ENCODE assay signal across 1 cellular context in genomic region chr4:185710487-185710995, GRCh38.
TF ChIP-seq lines count a peak whose summit lies in the region.

No MANE protein-coding gene starts in this region.

TF ChIP-seq in HepG2, 621 proteins besides CTCF, POLR2A, EP300 and RAD21 (continued from another document):
- TF ChIP-seq, protein P1, sequence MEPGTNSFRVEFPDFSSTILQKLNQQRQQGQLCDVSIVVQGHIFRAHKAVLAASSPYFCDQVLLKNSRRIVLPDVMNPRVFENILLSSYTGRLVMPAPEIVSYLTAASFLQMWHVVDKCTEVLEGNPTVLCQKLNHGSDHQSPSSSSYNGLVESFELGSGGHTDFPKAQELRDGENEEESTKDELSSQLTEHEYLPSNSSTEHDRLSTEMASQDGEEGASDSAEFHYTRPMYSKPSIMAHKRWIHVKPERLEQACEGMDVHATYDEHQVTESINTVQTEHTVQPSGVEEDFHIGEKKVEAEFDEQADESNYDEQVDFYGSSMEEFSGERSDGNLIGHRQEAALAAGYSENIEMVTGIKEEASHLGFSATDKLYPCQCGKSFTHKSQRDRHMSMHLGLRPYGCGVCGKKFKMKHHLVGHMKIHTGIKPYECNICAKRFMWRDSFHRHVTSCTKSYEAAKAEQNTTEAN (CRISPR knock-in tag; conservative IDR thresholded peaks at IDR 0.05), result no peak
- TF ChIP-seq HDAC2 (CRISPR knock-in tag; IDR thresholded peaks at IDR 0.05) (peak; percentile 4; the same call in 1 of the 2 replicates), ZNF501 (CRISPR knock-in tag; IDR thresholded peaks at IDR 0.05) (peak; percentile 9; the same call in 1 of the 2 replicates), GABPB1 (CRISPR knock-in tag; IDR thresholded peaks at IDR 0.05) (no peak), ZNF7 (CRISPR knock-in tag; IDR thresholded peaks at IDR 0.05) (no peak), MEIS1 (CRISPR knock-in tag; IDR thresholded peaks at IDR 0.05; ENCODE audit: borderline replicate concordance) (0 out of 2 replicates have a peak, but pooled peaks have one; percentile 28), CBX2 (IDR thresholded peaks at IDR 0.05; ENCODE audit: low read depth, low read length) (no peak), CBX2 (CRISPR knock-in tag; IDR thresholded peaks at IDR 0.05; ENCODE audit: low read depth) (no peak), SKI (IDR thresholded peaks at IDR 0.05; ENCODE audit: partially characterized antibody) (no peak), ELF3 (CRISPR knock-in tag; IDR thresholded peaks at IDR 0.05) (no peak), RARG (CRISPR knock-in tag; IDR thresholded peaks at IDR 0.05; ENCODE audit: low read depth) (no peak), ZBTB34 (CRISPR knock-in tag; IDR thresholded peaks at IDR 0.05) (no peak), ZNF546 (CRISPR knock-in tag; conservative IDR thresholded peaks at IDR 0.05) (no peak), ISL2 (CRISPR knock-in tag; IDR thresholded peaks at IDR 0.05) (no peak), TAF15 (IDR thresholded peaks at IDR 0.05; ENCODE audit: low read depth, low read length, poor library complexity, severe bottlenecking) (no peak), ZNF263 (CRISPR knock-in tag; IDR thresholded peaks at IDR 0.05) (no peak), HNRNPLL (IDR thresholded peaks at IDR 0.05; ENCODE audit: low read depth, low read length, poor library complexity, severe bottlenecking) (no peak), MTERF4 (CRISPR knock-in tag; IDR thresholded peaks at IDR 0.05) (no peak), REPIN1 (CRISPR knock-in tag; IDR thresholded peaks at IDR 0.05; ENCODE audit: borderline replicate concordance, low read depth) (0 out of 2 replicates have a peak, but pooled peaks have one; percentile 10), THAP11 (CRISPR knock-in tag; IDR thresholded peaks at IDR 0.05) (no peak), NCOR1 (IDR thresholded peaks at IDR 0.05; ENCODE audit: borderline replicate concordance, low read length) (no peak), CBX1 (IDR thresholded peaks at IDR 0.05; ENCODE audit: low read depth) (no peak), ZSCAN12 (CRISPR knock-in tag; IDR thresholded peaks at IDR 0.05) (no peak), PITX1 (CRISPR knock-in tag; IDR thresholded peaks at IDR 0.05) (no peak), GTF2F1 (IDR thresholded peaks at IDR 0.05; ENCODE audit: low read length) (no peak), ZSCAN22 (CRISPR knock-in tag; IDR thresholded peaks at IDR 0.05) (0 out of 2 replicates have a peak, but pooled peaks have one; percentile 14), MAZ (IDR thresholded peaks at IDR 0.05; ENCODE audit: borderline replicate concordance, low read depth, low read length) (no peak), MAZ (CRISPR knock-in tag; IDR thresholded peaks at IDR 0.05; ENCODE audit: low read depth) (no peak), GABPA (IDR thresholded peaks at IDR 0.05; ENCODE audit: low read depth, low read length) (no peak), GABPA (CRISPR knock-in tag; IDR thresholded peaks at IDR 0.05; ENCODE audit: low read depth) (no peak), ZBTB49 (CRISPR knock-in tag; IDR thresholded peaks at IDR 0.05; ENCODE audit: borderline replicate concordance) (no peak), MEF2D (CRISPR knock-in tag; IDR thresholded peaks at IDR 0.05) (no peak), ZNF30 (CRISPR knock-in tag; IDR thresholded peaks at IDR 0.05) (no peak), PRDM15 (CRISPR knock-in tag; IDR thresholded peaks at IDR 0.05) (no peak), NR2C2 (CRISPR knock-in tag; IDR thresholded peaks at IDR 0.05; ENCODE audit: borderline replicate concordance) (0 out of 2 replicates have a peak, but pooled peaks have one; percentile 11), RFXANK (CRISPR knock-in tag; IDR thresholded peaks at IDR 0.05) (no peak)
- TF ChIP-seq, protein P2, sequence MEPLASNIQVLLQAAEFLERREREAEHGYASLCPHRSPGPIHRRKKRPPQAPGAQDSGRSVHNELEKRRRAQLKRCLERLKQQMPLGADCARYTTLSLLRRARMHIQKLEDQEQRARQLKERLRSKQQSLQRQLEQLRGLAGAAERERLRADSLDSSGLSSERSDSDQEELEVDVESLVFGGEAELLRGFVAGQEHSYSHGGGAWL (CRISPR knock-in tag; IDR thresholded peaks at IDR 0.05), result no peak
- TF ChIP-seq, protein P3, sequence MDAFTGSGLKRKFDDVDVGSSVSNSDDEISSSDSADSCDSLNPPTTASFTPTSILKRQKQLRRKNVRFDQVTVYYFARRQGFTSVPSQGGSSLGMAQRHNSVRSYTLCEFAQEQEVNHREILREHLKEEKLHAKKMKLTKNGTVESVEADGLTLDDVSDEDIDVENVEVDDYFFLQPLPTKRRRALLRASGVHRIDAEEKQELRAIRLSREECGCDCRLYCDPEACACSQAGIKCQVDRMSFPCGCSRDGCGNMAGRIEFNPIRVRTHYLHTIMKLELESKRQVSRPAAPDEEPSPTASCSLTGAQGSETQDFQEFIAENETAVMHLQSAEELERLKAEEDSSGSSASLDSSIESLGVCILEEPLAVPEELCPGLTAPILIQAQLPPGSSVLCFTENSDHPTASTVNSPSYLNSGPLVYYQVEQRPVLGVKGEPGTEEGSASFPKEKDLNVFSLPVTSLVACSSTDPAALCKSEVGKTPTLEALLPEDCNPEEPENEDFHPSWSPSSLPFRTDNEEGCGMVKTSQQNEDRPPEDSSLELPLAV (CRISPR knock-in tag; conservative IDR thresholded peaks at IDR 0.05; ENCODE audit: low read depth), result no peak
- TF ChIP-seq, protein P4, sequence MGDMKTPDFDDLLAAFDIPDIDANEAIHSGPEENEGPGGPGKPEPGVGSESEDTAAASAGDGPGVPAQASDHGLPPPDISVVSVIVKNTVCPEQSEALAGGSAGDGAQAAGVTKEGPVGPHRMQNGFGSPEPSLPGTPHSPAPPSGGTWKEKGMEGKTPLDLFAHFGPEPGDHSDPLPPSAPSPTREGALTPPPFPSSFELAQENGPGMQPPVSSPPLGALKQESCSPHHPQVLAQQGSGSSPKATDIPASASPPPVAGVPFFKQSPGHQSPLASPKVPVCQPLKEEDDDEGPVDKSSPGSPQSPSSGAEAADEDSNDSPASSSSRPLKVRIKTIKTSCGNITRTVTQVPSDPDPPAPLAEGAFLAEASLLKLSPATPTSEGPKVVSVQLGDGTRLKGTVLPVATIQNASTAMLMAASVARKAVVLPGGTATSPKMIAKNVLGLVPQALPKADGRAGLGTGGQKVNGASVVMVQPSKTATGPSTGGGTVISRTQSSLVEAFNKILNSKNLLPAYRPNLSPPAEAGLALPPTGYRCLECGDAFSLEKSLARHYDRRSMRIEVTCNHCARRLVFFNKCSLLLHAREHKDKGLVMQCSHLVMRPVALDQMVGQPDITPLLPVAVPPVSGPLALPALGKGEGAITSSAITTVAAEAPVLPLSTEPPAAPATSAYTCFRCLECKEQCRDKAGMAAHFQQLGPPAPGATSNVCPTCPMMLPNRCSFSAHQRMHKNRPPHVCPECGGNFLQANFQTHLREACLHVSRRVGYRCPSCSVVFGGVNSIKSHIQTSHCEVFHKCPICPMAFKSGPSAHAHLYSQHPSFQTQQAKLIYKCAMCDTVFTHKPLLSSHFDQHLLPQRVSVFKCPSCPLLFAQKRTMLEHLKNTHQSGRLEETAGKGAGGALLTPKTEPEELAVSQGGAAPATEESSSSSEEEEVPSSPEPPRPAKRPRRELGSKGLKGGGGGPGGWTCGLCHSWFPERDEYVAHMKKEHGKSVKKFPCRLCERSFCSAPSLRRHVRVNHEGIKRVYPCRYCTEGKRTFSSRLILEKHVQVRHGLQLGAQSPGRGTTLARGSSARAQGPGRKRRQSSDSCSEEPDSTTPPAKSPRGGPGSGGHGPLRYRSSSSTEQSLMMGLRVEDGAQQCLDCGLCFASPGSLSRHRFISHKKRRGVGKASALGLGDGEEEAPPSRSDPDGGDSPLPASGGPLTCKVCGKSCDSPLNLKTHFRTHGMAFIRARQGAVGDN (CRISPR knock-in tag; IDR thresholded peaks at IDR 0.05), result peak; percentile 55
- TF ChIP-seq, protein P5, sequence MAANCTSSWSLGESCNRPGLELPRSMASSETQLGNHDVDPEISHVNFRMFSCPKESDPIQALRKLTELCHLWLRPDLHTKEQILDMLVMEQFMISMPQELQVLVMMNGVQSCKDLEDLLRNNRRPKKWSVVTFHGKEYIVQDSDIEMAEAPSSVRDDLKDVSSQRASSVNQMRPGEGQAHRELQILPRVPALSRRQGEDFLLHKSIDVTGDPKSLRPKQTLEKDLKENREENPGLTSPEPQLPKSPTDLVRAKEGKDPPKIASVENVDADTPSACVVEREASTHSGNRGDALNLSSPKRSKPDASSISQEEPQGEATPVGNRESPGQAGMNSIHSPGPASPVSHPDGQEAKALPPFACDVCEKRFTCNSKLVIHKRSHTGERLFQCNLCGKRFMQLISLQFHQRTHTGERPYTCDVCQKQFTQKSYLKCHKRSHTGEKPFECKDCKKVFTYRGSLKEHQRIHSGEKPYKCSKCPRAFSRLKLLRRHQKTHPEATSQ (CRISPR knock-in tag; IDR thresholded peaks at IDR 0.05; ENCODE audit: borderline replicate concordance), result 0 out of 2 replicates have a peak, but pooled peaks have one; percentile 1
- TF ChIP-seq, protein P6, sequence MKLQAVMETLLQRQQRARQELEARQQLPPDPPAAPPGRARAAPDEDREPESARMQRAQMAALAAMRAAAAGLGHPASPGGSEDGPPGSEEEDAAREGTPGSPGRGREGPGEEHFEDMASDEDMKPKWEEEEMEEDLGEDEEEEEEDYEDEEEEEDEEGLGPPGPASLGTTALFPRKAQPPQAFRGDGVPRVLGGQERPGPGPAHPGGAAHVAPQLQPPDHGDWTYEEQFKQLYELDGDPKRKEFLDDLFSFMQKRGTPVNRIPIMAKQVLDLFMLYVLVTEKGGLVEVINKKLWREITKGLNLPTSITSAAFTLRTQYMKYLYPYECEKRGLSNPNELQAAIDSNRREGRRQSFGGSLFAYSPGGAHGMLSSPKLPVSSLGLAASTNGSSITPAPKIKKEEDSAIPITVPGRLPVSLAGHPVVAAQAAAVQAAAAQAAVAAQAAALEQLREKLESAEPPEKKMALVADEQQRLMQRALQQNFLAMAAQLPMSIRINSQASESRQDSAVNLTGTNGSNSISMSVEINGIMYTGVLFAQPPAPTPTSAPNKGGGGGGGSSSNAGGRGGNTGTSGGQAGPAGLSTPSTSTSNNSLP (IDR thresholded peaks at IDR 0.05; ENCODE audit: low read depth, low read length), result no peak
